In genomic region chr6:4637691-4638433, GRCh38 we compare ENCODE assay signal across 9 cellular contexts.
A peak's percentile ranks its signal among the peaks of the same experiment; 100 is the strongest.
DNase-seq lines count a peak whose midpoint lies in the region; ATAC-seq and TF ChIP-seq lines count a peak whose summit lies in the region.
"Had no signal": no experiment of that assay in that cellular context is flagged by ENCODE, and none has a peak within 500 bp of the region (broad histone marks: within the 10 kb centered on the region; RNA-seq: fewer than 3 reads in every experiment).

No MANE protein-coding gene starts in this region.

- DNase-seq in activated T-cell treated with anti-CD3 and anti-CD28 coated beads for 24 hours (ENCODE audit: low read depth): peak; percentile 38
- DNase-seq in activated T-cell treated with anti-CD3 and anti-CD28 coated beads, Interleukin-2, amount 50 U/mL, for 1 hour: no peak
- peak; percentile 84 for DNase-seq in HT1080 (ENCODE audit: low read depth)
- DNase-seq in stimulated activated naive CD8-positive, alpha-beta T cell treated with anti-CD3 and anti-CD28 coated beads, Interleukin-15, Interleukin-2, amounts not matched to agents 100 U/mL and 50 U/mL, for 24 hours: peak; percentile 43
- DNase-seq in SHP77 (lab: John Stamatoyannopoulos, UW): no peak
- no peak for DNase-seq in omental fat pad (ENCODE audit: low spot score)
- no peak for DNase-seq in left cardiac atrium
- DNase-seq: NCI-H1048 had no signal

- H3K9me3 ChIP-seq in esophagus (ENCODE audit: control insufficient read depth in 2 of 2, insufficient read depth in 1 of 2, low read depth in 1 of 2, low read length in 1 of 2): no peaks in the 10 kb centered on the region

- peak; percentile 97 for ATAC-seq in stimulated activated naive CD8-positive, alpha-beta T cell treated with anti-CD3 and anti-CD28 coated beads, Interleukin-15, Interleukin-2, amounts not matched to agents 100 U/mL and 50 U/mL, for 24 hours
- ATAC-seq in omental fat pad (ENCODE audit: low FRiP score) (no peak), left cardiac atrium (no peak)

- H3K27ac ChIP-seq in esophagus (ENCODE audit: low read depth in 2 of 2, low read length in 1 of 2): peak overlapping the region; percentile 42 to 73

- H3K4me3 ChIP-seq in esophagus (ENCODE audit: low read depth in 1 of 2, low read length in 2 of 2): no peak overlapping the region

- peaks cover 0 to 4% of the 10 kb centered on the region in 2 donors for H3K4me1 ChIP-seq in esophagus (ENCODE audit: control insufficient read depth in 2 of 2, insufficient read depth in 2 of 2, low read length in 1 of 2)

- H3K27me3 ChIP-seq in esophagus (ENCODE audit: control insufficient read depth in 1 of 2, insufficient read depth in 2 of 2, low read length in 2 of 2): no peaks in the 10 kb centered on the region

- no peaks in the 10 kb centered on the region for H3K36me3 ChIP-seq in esophagus (ENCODE audit: control insufficient read depth in 2 of 2, insufficient read depth in 2 of 2, low read length in 1 of 2)

- intact Hi-C loops in left cardiac atrium (cut with DNase I): no loop called here

- no peak for TF ChIP-seq CTCF in omental fat pad (IDR thresholded peaks at IDR 0.05)

- 80 to 88% methylated on average over 5 of the region's 5 CpGs for WGBS in esophagus, 2 donors

Comparison
In these comparisons a context has a peak if more than half of its experiments do, and no peak if none do; other contexts are left out.
1. DNase-seq: peak in activated T-cell treated with anti-CD3 and anti-CD28 coated beads for 24 hours (single experiment), HT1080 (single experiment) and stimulated activated naive CD8-positive, alpha-beta T cell treated with anti-CD3 and anti-CD28 coated beads, Interleukin-15, Interleukin-2, amounts not matched to agents 100 U/mL and 50 U/mL, for 24 hours (single experiment); none in activated T-cell treated with anti-CD3 and anti-CD28 coated beads, Interleukin-2, amount 50 U/mL, for 1 hour (single experiment), SHP77 (0 of 2), omental fat pad (single experiment) and left cardiac atrium (single experiment).